In genomic region chr6:145497006-145497405, GRCh38 we compare ENCODE assay signal across 31 cellular contexts.
"Had no signal": no experiment of that assay in that cellular context is flagged by ENCODE, and none has a peak within 500 bp of the region (broad histone marks: within the 10 kb centered on the region; RNA-seq: fewer than 3 reads in every experiment).

No MANE protein-coding gene starts in this region.

- DNase-seq: activated B cell treated with CpG ODN at 0.5 μM for 24 hours; activated CD4-positive, alpha-beta memory T cell treated with anti-CD3 and anti-CD28 coated beads for 36 hours; activated CD4-positive, alpha-beta T cell treated with anti-CD3 and anti-CD28 coated beads for 4 hours; activated CD4-positive, alpha-beta T cell treated with anti-CD3 and anti-CD28 coated beads, Interleukin-2, amount 50 U/mL, for 1 hour; activated CD4-positive, CD25-positive, alpha-beta regulatory T cell treated with anti-CD3 and anti-CD28 coated beads, Interleukin-2, amount 50 U/mL, for 72 hours; activated CD8-positive, alpha-beta memory T cell treated with anti-CD3 and anti-CD28 coated beads, Interleukin-2, amount 50 U/mL, for 4 hours; activated gamma-delta T cell treated with Interleukin-2 at 50 U/mL for 16 hours; activated naive CD4-positive, alpha-beta T cell treated with anti-CD3 and anti-CD28 coated beads for 36 hours; activated T-cell treated with anti-CD3 and anti-CD28 coated beads for 4 hours; activated T-cell treated with anti-CD3 and anti-CD28 coated beads, Interleukin-2, amount 50 U/mL, for 4 hours; amniotic stem cell; aorta; caudate nucleus; cerebellar nuclear complex; Karpas-422; MM.1S; MV-4-11; NCI-H1092; NCI-H1436 treated with DMSO at 0.1 percent for 48 hours; NCI-H1694 treated with DMSO at 0.1 percent for 48 hours; NCI-H2029; NCI-H345; NCI-H524 treated with DMSO at 0.1 percent for 48 hours; NCI-H748 treated with DMSO at 0.1 percent for 48 hours; PC-9; Right ventricle myocardium superior; SW 1271; T-helper 1 cell; T-helper 2 cell; T-helper 9 cell had no signal

- ATAC-seq: activated naive CD4-positive, alpha-beta T cell treated with anti-CD3 and anti-CD28 coated beads, Interleukin-2, amount 50 U/mL, for 72 hours; activated T-cell treated with anti-CD3 and anti-CD28 coated beads, Interleukin-2, amount 50 U/mL, for 4 hours had no signal
